In genomic region chr4:123587983-123588494, GRCh38 we compare ENCODE assay signal across 8 cellular contexts.
DNase-seq lines count a peak whose midpoint lies in the region; ATAC-seq and TF ChIP-seq lines count a peak whose summit lies in the region.

No MANE protein-coding gene starts in this region.

- no peak for TF ChIP-seq POLR2A in vagina (IDR thresholded peaks at IDR 0.05)

- no peak overlapping the region for H3K4me3 Mint-ChIP-seq in CD8-positive, alpha-beta T cell

- H3K4me1 Mint-ChIP-seq in CD8-positive, alpha-beta T cell (ENCODE audit: low read depth), result no peaks in the 10 kb centered on the region

- no peaks in the 10 kb centered on the region for H3K27me3 Mint-ChIP-seq in CD8-positive, alpha-beta T cell (ENCODE audit: low read depth)

- H3K4me3 ChIP-seq in vagina, result no peak overlapping the region
- no peak overlapping the region for H3K4me3 ChIP-seq in CD8-positive, alpha-beta T cell (ENCODE audit: low read depth, low read length)

- no peak for TF ChIP-seq CTCF in vagina (IDR thresholded peaks at IDR 0.05)
- no peak for TF ChIP-seq CTCF in CD8-positive, alpha-beta T cell (IDR thresholded peaks at IDR 0.05)

- intact Hi-C loops in vagina (cut with DNase I), result no loop called here
- intact Hi-C loops in CD8-positive, alpha-beta T cell (cut with DNase I, micrococcal nuclease), result no loop called here

- peak overlapping the region; percentile 61 for H3K27ac ChIP-seq in vagina
- H3K27ac ChIP-seq in CD8-positive, alpha-beta T cell (ENCODE audit: low read depth, low read length), result no peak overlapping the region

- H3K36me3 ChIP-seq in vagina, result no peaks in the 10 kb centered on the region
- no peaks in the 10 kb centered on the region for H3K36me3 ChIP-seq in CD8-positive, alpha-beta T cell (ENCODE audit: insufficient read depth, low read length)

- no peaks in the 10 kb centered on the region for H3K9me3 ChIP-seq in vagina
- H3K9me3 ChIP-seq in CD8-positive, alpha-beta T cell (ENCODE audit: low read length), result no peaks in the 10 kb centered on the region

- no peak overlapping the region for H3K27ac Mint-ChIP-seq in CD8-positive, alpha-beta T cell

- no peaks in the 10 kb centered on the region for H3K36me3 Mint-ChIP-seq in CD8-positive, alpha-beta T cell

- H3K4me1 ChIP-seq in vagina, result peaks cover 22% of the 10 kb centered on the region
- H3K4me1 ChIP-seq in CD8-positive, alpha-beta T cell (ENCODE audit: insufficient read depth, low read length), result no peaks in the 10 kb centered on the region

- POLR2A ChIA-PET in CD8-positive, alpha-beta T cell (lab: Charles Lee), result no interaction called here

- no peaks in the 10 kb centered on the region for H3K9me3 Mint-ChIP-seq in CD8-positive, alpha-beta T cell

- ATAC-seq in GM18868 (IDR thresholded peaks at IDR 0.05; ENCODE audit: unreplicated experiment), result peak; percentile 10
- ATAC-seq in HG03354 (IDR thresholded peaks at IDR 0.05; ENCODE audit: poor library complexity, severe bottlenecking, unreplicated experiment), result peak; percentile 15
- no peak for ATAC-seq in CD8-positive, alpha-beta T cell

- peak; percentile 1 to 82 for DNase-seq in SW 1271 (lab: John Stamatoyannopoulos, UW)
- peak; percentile 92 for DNase-seq in iris pigment epithelial cell (ENCODE audit: low read depth)
- no peak for DNase-seq in vagina (ENCODE audit: extremely low spot score in 2 of 2)
- DNase-seq in pons (ENCODE audit: low spot score), result no peak
- no peak for DNase-seq in CD8-positive, alpha-beta T cell
- no peak for DNase-seq in stimulated activated CD4-positive, alpha-beta T cell treated with anti-CD3 and anti-CD28 coated beads, Interleukin-1b, Interleukin-23, amount 100 ng/mL, for 48 hours

- H3K27me3 ChIP-seq in vagina, result no peaks in the 10 kb centered on the region
- H3K27me3 ChIP-seq in CD8-positive, alpha-beta T cell (ENCODE audit: insufficient read depth, low read length), result no peaks in the 10 kb centered on the region

- CTCF ChIA-PET in CD8-positive, alpha-beta T cell (lab: Charles Lee), result no interaction called here

Comparison
In these comparisons a context has a peak if more than half of its experiments do, and no peak if none do; other contexts are left out.
1. DNase-seq: peak in SW 1271 (2 of 2) and iris pigment epithelial cell (single experiment); none in vagina (0 of 2), pons (single experiment), CD8-positive, alpha-beta T cell (0 of 7) and stimulated activated CD4-positive, alpha-beta T cell treated with anti-CD3 and anti-CD28 coated beads, Interleukin-1b, Interleukin-23, amount 100 ng/mL, for 48 hours (single experiment).